Comparison of ENCODE assay signal across 23 cellular contexts in the genomic region with DNA sequence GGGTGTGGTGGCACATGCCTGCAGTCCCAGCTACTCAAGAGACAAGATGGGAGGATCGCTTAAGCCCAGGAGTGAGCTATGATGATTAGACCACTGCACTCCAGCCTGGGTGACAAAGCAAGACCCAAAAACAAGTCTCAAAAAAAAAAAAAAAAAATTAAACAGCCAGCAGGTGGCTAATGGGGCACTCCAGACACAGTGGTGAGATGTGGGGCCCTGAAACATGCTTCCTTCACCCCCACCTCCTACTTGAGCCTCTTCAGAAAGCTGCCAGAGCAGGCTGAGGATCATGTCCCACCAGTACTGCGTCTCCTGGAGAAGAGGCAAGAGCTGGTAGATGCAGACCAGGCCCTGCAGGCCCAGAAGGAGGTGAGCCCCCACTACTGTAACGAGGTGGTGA. TPM values are rescaled to one million over a fixed set of nuclear protein-coding genes. Genes with fewer than 3 reads are reported as not detected.
DNase-seq lines count a peak whose midpoint lies in the region; ATAC-seq and TF ChIP-seq lines count a peak whose summit lies in the region.
"Had no signal": no experiment of that assay in that cellular context is flagged by ENCODE, and none has a peak within 500 bp of the region (broad histone marks: within the 10 kb centered on the region; RNA-seq: fewer than 3 reads in every experiment).

No MANE protein-coding gene starts in this region.

- POLR2A ChIA-PET in activated CD4-positive, alpha-beta T cell treated with anti-CD3 and anti-CD28 coated beads, Interleukin-2, amount 10 ng/mL, durations not matched to agents 7 days and 5 days (lab: Charles Lee): no interaction called here
- POLR2A ChIA-PET in activated B cell treated with CpG ODN at 0.5 μM for 24 hours (lab: Charles Lee): interaction anchor here (1.1 to 2.7 kb wide), 2 partner anchors 9 to 30 kb away, joined by 5 to 14 read pairs; no protein-coding TSS in a partner anchor

- H3K4me1 Mint-ChIP-seq in activated CD4-positive, alpha-beta T cell treated with anti-CD3 and anti-CD28 coated beads, Interleukin-2, amount 10 ng/mL, durations not matched to agents 7 days and 5 days: peaks cover 29% of the 10 kb centered on the region
- H3K4me1 Mint-ChIP-seq in activated B cell treated with CpG ODN at 0.5 μM for 24 hours: peaks cover 24% of the 10 kb centered on the region
- peaks cover 30% of the 10 kb centered on the region for H3K4me1 Mint-ChIP-seq in neural progenitor cell

- no peak overlapping the region for H3K4me2 ChIP-seq in neural progenitor cell

- no peak overlapping the region for H3K27ac ChIP-seq in neural progenitor cell
- H3K27ac ChIP-seq: gastroesophageal sphincter, right atrium auricular region, SJSA1, tibial artery had no signal

- H3K36me3 ChIP-seq in neural progenitor cell: no peaks in the 10 kb centered on the region
- H3K36me3 ChIP-seq: right atrium auricular region, SJSA1, tibial artery had no signal

- H3K9ac ChIP-seq in neural progenitor cell: no peak overlapping the region

- H3K27me3 Mint-ChIP-seq in activated CD4-positive, alpha-beta T cell treated with anti-CD3 and anti-CD28 coated beads, Interleukin-2, amount 10 ng/mL, durations not matched to agents 7 days and 5 days: peaks cover 25% of the 10 kb centered on the region
- H3K27me3 Mint-ChIP-seq in activated B cell treated with CpG ODN at 0.5 μM for 24 hours (peaks cover 8% of the 10 kb centered on the region), neural progenitor cell (ENCODE audit: insufficient read depth, low read depth) (peaks cover 26% of the 10 kb centered on the region)

- H3K79me2 ChIP-seq in neural progenitor cell (ENCODE audit: low read depth): no peaks in the 10 kb centered on the region

- H3K36me3 Mint-ChIP-seq in activated CD4-positive, alpha-beta T cell treated with anti-CD3 and anti-CD28 coated beads, Interleukin-2, amount 10 ng/mL, durations not matched to agents 7 days and 5 days (ENCODE audit: low read depth): no peaks in the 10 kb centered on the region
- H3K36me3 Mint-ChIP-seq in activated B cell treated with CpG ODN at 0.5 μM for 24 hours (ENCODE audit: low read depth) (peaks cover 2% of the 10 kb centered on the region), neural progenitor cell (no peaks in the 10 kb centered on the region)

- H3K4me3 ChIP-seq in neural progenitor cell: no peak overlapping the region
- H3K4me3 ChIP-seq: gastroesophageal sphincter, right atrium auricular region, SJSA1, tibial artery had no signal

- DNase-seq in activated CD4-positive, alpha-beta T cell treated with anti-CD3 and anti-CD28 coated beads, Interleukin-2, amount 10 ng/mL, durations not matched to agents 7 days and 5 days: no peak
- DNase-seq in activated CD4-positive, alpha-beta T cell treated with anti-CD3 and anti-CD28 coated beads for 4 hours: no peak
- DNase-seq in D341Med (ENCODE audit: low spot score) (peak; percentile 11), activated B cell treated with CpG ODN at 0.5 μM for 24 hours (no peak), neural progenitor cell (ENCODE audit: low spot score) (no peak), hippocampal formation (lab: John Stamatoyannopoulos, UW) (no peak)
- no peak for DNase-seq in stimulated activated CD8-positive, alpha-beta memory T cell treated with anti-CD3 and anti-CD28 coated beads, Interleukin-4, amount 100 ng/mL, for 48 hours
- DNase-seq: activated CD4-positive, alpha-beta T cell treated with anti-CD3 and anti-CD28 coated beads for 36 hours; KG1; NCI-H1105; NCI-H69; OCI-M1; tibial artery had no signal

- ATAC-seq in activated B cell treated with CpG ODN at 0.5 μM for 24 hours (ENCODE audit: low read depth) (no peak), GM18907 (IDR thresholded peaks at IDR 0.05; ENCODE audit: unreplicated experiment) (no peak)
- ATAC-seq: activated CD4-positive, alpha-beta T cell treated with anti-CD3 and anti-CD28 coated beads for 36 hours; gastroesophageal sphincter; left lobe of liver had no signal

- H3K27me3 ChIP-seq in neural progenitor cell: peaks cover 65% of the 10 kb centered on the region

- TF ChIP-seq CTCF in activated B cell treated with CpG ODN at 0.5 μM for 24 hours (IDR thresholded peaks at IDR 0.05) (no peak), neural progenitor cell (IDR thresholded peaks at IDR 0.05) (no peak)

- H3K4me3 Mint-ChIP-seq in activated CD4-positive, alpha-beta T cell treated with anti-CD3 and anti-CD28 coated beads, Interleukin-2, amount 10 ng/mL, durations not matched to agents 7 days and 5 days: peak overlapping the region; percentile 69
- H3K4me3 Mint-ChIP-seq in activated B cell treated with CpG ODN at 0.5 μM for 24 hours (peak overlapping the region; percentile 80), neural progenitor cell (peak overlapping the region; percentile 64)

- H3K9me3 ChIP-seq in neural progenitor cell (ENCODE audit: low read depth): no peaks in the 10 kb centered on the region
- H3K9me3 ChIP-seq: right atrium auricular region, SJSA1 had no signal

- peaks cover 46% of the 10 kb centered on the region for H3F3A ChIP-seq in neural progenitor cell (ENCODE audit: low read depth)

- H3K4me1 ChIP-seq in neural progenitor cell: peaks cover 9% of the 10 kb centered on the region

- intact Hi-C loops in activated B cell treated with CpG ODN at 0.5 μM for 24 hours (cut with micrococcal nuclease): loop anchor here (2.0 kb wide), 1 partner anchor 23 kb away; no protein-coding TSS in a partner anchor

- H4K20me1 ChIP-seq in neural progenitor cell (ENCODE audit: low read depth): peaks cover 25% of the 10 kb centered on the region

- no peaks in the 10 kb centered on the region for H3K9me3 Mint-ChIP-seq in activated CD4-positive, alpha-beta T cell treated with anti-CD3 and anti-CD28 coated beads, Interleukin-2, amount 10 ng/mL, durations not matched to agents 7 days and 5 days
- no peaks in the 10 kb centered on the region for H3K9me3 Mint-ChIP-seq in activated B cell treated with CpG ODN at 0.5 μM for 24 hours
- peaks cover 6% of the 10 kb centered on the region for H3K9me3 Mint-ChIP-seq in neural progenitor cell

- no peak overlapping the region for H2AFZ ChIP-seq in neural progenitor cell (replicated peaks)

- CTCF ChIA-PET in activated CD4-positive, alpha-beta T cell treated with anti-CD3 and anti-CD28 coated beads, Interleukin-2, amount 10 ng/mL, durations not matched to agents 7 days and 5 days (lab: Charles Lee): interaction anchor here (0.6 to 1.1 kb wide), 2 partner anchors 21 to 151 kb away, joined by 3 read pairs; no protein-coding TSS in a partner anchor
- CTCF ChIA-PET in activated B cell treated with CpG ODN at 0.5 μM for 24 hours (lab: Charles Lee): interaction anchor here (1.0 to 1.6 kb wide), 2 partner anchors 77 to 159 kb away, joined by 3 to 8 read pairs; no protein-coding TSS in a partner anchor

- no peak overlapping the region for H3K27ac Mint-ChIP-seq in activated CD4-positive, alpha-beta T cell treated with anti-CD3 and anti-CD28 coated beads, Interleukin-2, amount 10 ng/mL, durations not matched to agents 7 days and 5 days
- H3K27ac Mint-ChIP-seq in activated B cell treated with CpG ODN at 0.5 μM for 24 hours (no peak overlapping the region), neural progenitor cell (no peak overlapping the region)

RNA-seq across cellular contexts. Expression of a gene that starts 2.1 kb away (rescaled TPM):
- under 1 TPM; 0.37 to 0.42 TPM for total RNA-seq in activated CD4-positive, alpha-beta T cell treated with anti-CD3 and anti-CD28 coated beads, Interleukin-2, amount 10 ng/mL, durations not matched to agents 7 days and 5 days
- total RNA-seq in activated B cell treated with CpG ODN at 0.5 μM for 24 hours: 0.88 and 1.1 TPM in 2 replicates
- total RNA-seq in neural progenitor cell (ENCODE audit: low replicate concordance): 0.19 TPM in 1 of 2 replicates, not detected in the other
- total RNA-seq: bronchial epithelial cell, dermis microvascular lymphatic vessel endothelial cell, epithelial cell of proximal tubule, gastroesophageal sphincter, left lobe of liver, mononuclear cell, osteoblast, right atrium auricular region, SJSA1 had no signal

RNA-seq across cellular contexts. Expression of a gene that starts 16.1 kb away (rescaled TPM):
- under 1 TPM; 0.20 to 0.40 TPM for total RNA-seq in activated CD4-positive, alpha-beta T cell treated with anti-CD3 and anti-CD28 coated beads, Interleukin-2, amount 10 ng/mL, durations not matched to agents 7 days and 5 days
- total RNA-seq in activated B cell treated with CpG ODN at 0.5 μM for 24 hours (4.9 and 7.1 TPM in 2 replicates), neural progenitor cell (ENCODE audit: low replicate concordance) (0.50 and 1.4 TPM in 2 replicates)
- total RNA-seq: dermis microvascular lymphatic vessel endothelial cell, osteoblast, right atrium auricular region, SJSA1 had no signal

RNA-seq across cellular contexts. Expression of a gene that starts 33.6 kb away (rescaled TPM):
- total RNA-seq in activated CD4-positive, alpha-beta T cell treated with anti-CD3 and anti-CD28 coated beads, Interleukin-2, amount 10 ng/mL, durations not matched to agents 7 days and 5 days: 10 to 100 TPM; 65.6 to 72.0 TPM
- total RNA-seq in activated B cell treated with CpG ODN at 0.5 μM for 24 hours (115 TPM in 2 replicates), neural progenitor cell (ENCODE audit: low replicate concordance) (36.9 and 72.9 TPM in 2 replicates)

RNA-seq across cellular contexts. Expression of a gene that starts 33.9 kb away (rescaled TPM):
- total RNA-seq in activated CD4-positive, alpha-beta T cell treated with anti-CD3 and anti-CD28 coated beads, Interleukin-2, amount 10 ng/mL, durations not matched to agents 7 days and 5 days: 10 to 100 TPM; 17.0 to 18.0 TPM
- 15.5 and 18.2 TPM in 2 replicates for total RNA-seq in activated B cell treated with CpG ODN at 0.5 μM for 24 hours
- total RNA-seq in neural progenitor cell (ENCODE audit: low replicate concordance): 13.7 and 22.5 TPM in 2 replicates
